13 cellular contexts compared by ENCODE assay signal in genomic region chr6:5091210-5091609, GRCh38. TPM values are rescaled to one million over a fixed set of nuclear protein-coding genes. Genes with fewer than 3 reads are reported as not detected.
A peak's percentile ranks its signal among the peaks of the same experiment; 100 is the strongest.
DNase-seq lines count a peak whose midpoint lies in the region; ATAC-seq and TF ChIP-seq lines count a peak whose summit lies in the region.
"Had no signal": no experiment of that assay in that cellular context is flagged by ENCODE, and none has a peak within 500 bp of the region (broad histone marks: within the 10 kb centered on the region; RNA-seq: fewer than 3 reads in every experiment).

No MANE protein-coding gene starts in this region.

- peaks cover 13% of the 10 kb centered on the region for H3K27me3 Mint-ChIP-seq in memory B cell

- TF ChIP-seq CTCF in GM12865 (IDR thresholded peaks at IDR 0.05; ENCODE audit: insufficient read depth, low read depth, low read length, missing control alignments) (no peak), OCI-LY3 (IDR thresholded peaks at IDR 0.05; ENCODE audit: low read depth, low read length) (no peak), left lung (IDR thresholded peaks at IDR 0.05) (no peak), vagina (IDR thresholded peaks at IDR 0.05) (no peak)

- H4K20me1 ChIP-seq in BLaER1: peaks cover 13% of the 10 kb centered on the region
- no peaks in the 10 kb centered on the region for H4K20me1 ChIP-seq in OCI-LY3 (ENCODE audit: insufficient read depth, low read length)

- H3K4me1 ChIP-seq in BLaER1 (peaks cover 26% of the 10 kb centered on the region), OCI-LY3 (ENCODE audit: low read length) (peaks cover 21% of the 10 kb centered on the region), left lung (peaks cover 0 to 10% of the 10 kb centered on the region in 2 donors), vagina (peaks cover 22% of the 10 kb centered on the region)
- H3K4me1 ChIP-seq: Caco-2 had no signal

- intact Hi-C loops in left lung (cut with DNase I) (no loop called here), vagina (cut with DNase I) (no loop called here)

- H3K9me3 ChIP-seq in BLaER1: peaks cover 7% of the 10 kb centered on the region; the same call in 1 of the 2 replicates
- no peaks in the 10 kb centered on the region for H3K9me3 ChIP-seq in OCI-LY3 (ENCODE audit: insufficient read depth, low read length)
- no peaks in the 10 kb centered on the region for H3K9me3 ChIP-seq in left lung
- no peaks in the 10 kb centered on the region for H3K9me3 ChIP-seq in vagina
- H3K9me3 ChIP-seq: Caco-2 had no signal

- no peaks in the 10 kb centered on the region for H3K9me3 Mint-ChIP-seq in memory B cell

- H3K4me3 ChIP-seq in BLaER1 (no peak overlapping the region), GM12865 (ENCODE audit: low read depth, low read length) (no peak overlapping the region), OCI-LY3 (ENCODE audit: low read length) (no peak overlapping the region), left lung (no peak overlapping the region), vagina (no peak overlapping the region)
- H3K4me3 ChIP-seq: GM23338 had no signal

- H3K27me3 ChIP-seq in BLaER1: peaks cover 19% of the 10 kb centered on the region
- peaks cover 17% of the 10 kb centered on the region for H3K27me3 ChIP-seq in OCI-LY3 (ENCODE audit: low read depth, low read length)
- peaks cover 8 to 38% of the 10 kb centered on the region in 2 donors for H3K27me3 ChIP-seq in left lung
- H3K27me3 ChIP-seq in vagina: no peaks in the 10 kb centered on the region

- no peak overlapping the region for H2AFZ ChIP-seq in OCI-LY3 (ENCODE audit: low read depth, low read length)
- H2AFZ ChIP-seq: GM23338 had no signal

- H3K27ac ChIP-seq in BLaER1 (no peak overlapping the region), OCI-LY3 (ENCODE audit: low read length) (no peak overlapping the region), left lung (no peak overlapping the region), vagina (no peak overlapping the region)

- peak overlapping the region; percentile 42; the same call in 1 of the 2 replicates for H3K4me2 ChIP-seq in BLaER1
- H3K4me2 ChIP-seq in OCI-LY3 (ENCODE audit: low read length): peak overlapping the region; percentile 46; the same call in 1 of the 2 replicates
- H3K4me2 ChIP-seq: GM23338 had no signal

- peak; percentile 57 for ATAC-seq in memory B cell (ENCODE audit: low read depth)
- no peak for ATAC-seq in left lung
- ATAC-seq: GM23338 had no signal

- H3K4me3 Mint-ChIP-seq in memory B cell: no peak overlapping the region
- H3K4me3 Mint-ChIP-seq: CD14-positive monocyte; CD8-positive, alpha-beta memory T cell; GM23338 had no signal

- no peaks in the 10 kb centered on the region for H3K36me3 ChIP-seq in BLaER1
- no peaks in the 10 kb centered on the region for H3K36me3 ChIP-seq in OCI-LY3 (replicated peaks; ENCODE audit: low read depth, low read length)
- no peaks in the 10 kb centered on the region for H3K36me3 ChIP-seq in left lung
- H3K36me3 ChIP-seq in vagina: no peaks in the 10 kb centered on the region

- no peak for TF ChIP-seq POLR2A in vagina (IDR thresholded peaks at IDR 0.05)

- H3K4me1 Mint-ChIP-seq in memory B cell: peaks cover 24% of the 10 kb centered on the region
- H3K4me1 Mint-ChIP-seq: CD8-positive, alpha-beta memory T cell had no signal

- H3K36me3 Mint-ChIP-seq in memory B cell: no peaks in the 10 kb centered on the region
- H3K36me3 Mint-ChIP-seq: CD8-positive, alpha-beta memory T cell had no signal

- peak; percentile 26 for DNase-seq in GM12865 (ENCODE audit: low read depth)
- DNase-seq in memory B cell (ENCODE audit: low spot score in 2 of 2): no peak
- no peak for DNase-seq in left lung
- DNase-seq in pons (ENCODE audit: low spot score): no peak
- no peak for DNase-seq in vagina (ENCODE audit: extremely low spot score in 2 of 2)
- DNase-seq: ACHN; Caco-2; CD8-positive, alpha-beta memory T cell; H7 had no signal

- no peaks in the 10 kb centered on the region for H3K79me2 ChIP-seq in OCI-LY3 (ENCODE audit: low read length)

- H3K9ac ChIP-seq in BLaER1: no peak overlapping the region
- no peak overlapping the region for H3K9ac ChIP-seq in OCI-LY3 (ENCODE audit: low read length)

- H3K27ac Mint-ChIP-seq in memory B cell: peak overlapping the region; percentile 51
- H3K27ac Mint-ChIP-seq: CD14-positive monocyte; CD8-positive, alpha-beta memory T cell; GM23338 had no signal

RNA-seq across cellular contexts. Expression of gene PPP1R3G, which starts 6.1 kb away (rescaled TPM):
- total RNA-seq in left lung: under 1 TPM; 0.17 to 0.26 TPM
- 4.4 TPM for total RNA-seq in vagina
- total RNA-seq: CD8-positive, alpha-beta memory T cell had no signal
